In genomic region chr7:111012152-111012551, GRCh38 we compare ENCODE assay signal across 17 cellular contexts.
DNase-seq lines count a peak whose midpoint lies in the region; ATAC-seq and TF ChIP-seq lines count a peak whose summit lies in the region.
"Had no signal": no experiment of that assay in that cellular context is flagged by ENCODE, and none has a peak within 500 bp of the region (broad histone marks: within the 10 kb centered on the region; RNA-seq: fewer than 3 reads in every experiment).

No MANE protein-coding gene starts in this region.

- no peaks in the 10 kb centered on the region for H3K36me3 Mint-ChIP-seq in natural killer cell treated with Interleukin-12 subunit alpha and Interleukin-12 subunit beta and Interleukin-15 and Interleukin-18, amount 100 ng/mL, for 72 hours
- H3K36me3 Mint-ChIP-seq in natural killer cell: no peaks in the 10 kb centered on the region
- H3K36me3 Mint-ChIP-seq in central memory CD8-positive, alpha-beta T cell (ENCODE audit: insufficient read depth): peaks cover 2% of the 10 kb centered on the region
- H3K36me3 Mint-ChIP-seq: naive B cell had no signal

- H3K27me3 ChIP-seq in OCI-LY3 (ENCODE audit: low read depth, low read length) (no peaks in the 10 kb centered on the region), suprapubic skin (no peaks in the 10 kb centered on the region)

- no peaks in the 10 kb centered on the region for H3K9me3 Mint-ChIP-seq in natural killer cell treated with Interleukin-12 subunit alpha and Interleukin-12 subunit beta and Interleukin-15 and Interleukin-18, amount 100 ng/mL, for 72 hours
- peaks cover 0 to 2% of the 10 kb centered on the region in 2 donors for H3K9me3 Mint-ChIP-seq in natural killer cell
- no peaks in the 10 kb centered on the region for H3K9me3 Mint-ChIP-seq in central memory CD8-positive, alpha-beta T cell
- H3K9me3 Mint-ChIP-seq: naive B cell had no signal

- TF ChIP-seq CTCF in natural killer cell (IDR thresholded peaks at IDR 0.05): no peak
- no peak for TF ChIP-seq CTCF in OCI-LY3 (IDR thresholded peaks at IDR 0.05; ENCODE audit: low read depth, low read length)
- no peak for TF ChIP-seq CTCF in suprapubic skin (IDR thresholded peaks at IDR 0.05)

- peak overlapping the region; percentile 74 for H3K4me2 ChIP-seq in OCI-LY3 (ENCODE audit: low read length)

- no peak for TF ChIP-seq POLR2A in suprapubic skin (IDR thresholded peaks at IDR 0.05)

- H3K9me3 ChIP-seq in OCI-LY3 (ENCODE audit: insufficient read depth, low read length): no peaks in the 10 kb centered on the region
- no peaks in the 10 kb centered on the region for H3K9me3 ChIP-seq in suprapubic skin
- H3K9me3 ChIP-seq: prostate gland had no signal

- H3K27me3 Mint-ChIP-seq in natural killer cell treated with Interleukin-12 subunit alpha and Interleukin-12 subunit beta and Interleukin-15 and Interleukin-18, amount 100 ng/mL, for 72 hours: no peaks in the 10 kb centered on the region
- no peaks in the 10 kb centered on the region for H3K27me3 Mint-ChIP-seq in natural killer cell (ENCODE audit: low read depth in 2 of 2)
- H3K27me3 Mint-ChIP-seq in central memory CD8-positive, alpha-beta T cell: no peaks in the 10 kb centered on the region
- H3K27me3 Mint-ChIP-seq: naive B cell had no signal

- no peak overlapping the region for H3K27ac ChIP-seq in OCI-LY3 (ENCODE audit: low read length)
- peak overlapping the region; percentile 75 for H3K27ac ChIP-seq in suprapubic skin
- H3K27ac ChIP-seq: C4-2B, prostate gland, SK-N-MC, WERI-Rb-1 had no signal

- H2AFZ ChIP-seq in OCI-LY3 (ENCODE audit: low read depth, low read length): no peak overlapping the region

- H3K4me1 Mint-ChIP-seq in natural killer cell treated with Interleukin-12 subunit alpha and Interleukin-12 subunit beta and Interleukin-15 and Interleukin-18, amount 100 ng/mL, for 72 hours (ENCODE audit: low read depth in 2 of 2): peaks cover 23 to 45% of the 10 kb centered on the region in 2 donors
- H3K4me1 Mint-ChIP-seq in natural killer cell: peaks cover 6 to 20% of the 10 kb centered on the region in 2 donors
- peaks cover 27% of the 10 kb centered on the region for H3K4me1 Mint-ChIP-seq in central memory CD8-positive, alpha-beta T cell

- H3K36me3 ChIP-seq in OCI-LY3 (replicated peaks; ENCODE audit: low read depth, low read length): no peaks in the 10 kb centered on the region
- H3K36me3 ChIP-seq in suprapubic skin: no peaks in the 10 kb centered on the region
- H3K36me3 ChIP-seq: prostate gland, WERI-Rb-1 had no signal

- H3K79me2 ChIP-seq in OCI-LY3 (ENCODE audit: low read length): no peaks in the 10 kb centered on the region

- H3K9ac ChIP-seq in OCI-LY3 (ENCODE audit: low read length): no peak overlapping the region

- 48% methylated on average over 2 of the region's 2 CpGs for WGBS in suprapubic skin

- ATAC-seq in natural killer cell treated with Interleukin-12 subunit alpha and Interleukin-12 subunit beta and Interleukin-15 and Interleukin-18, amount 100 ng/mL, for 72 hours: no peak
- ATAC-seq in natural killer cell (no peak), HG02885 (IDR thresholded peaks at IDR 0.05; ENCODE audit: poor library complexity, unreplicated experiment) (no peak)
- no peak for ATAC-seq in central memory CD8-positive, alpha-beta T cell (replicated peaks; ENCODE audit: extremely low read depth, poor library complexity, severe bottlenecking)
- ATAC-seq: HepG2 had no signal

- intact Hi-C loops in natural killer cell (cut with micrococcal nuclease): no loop called here

- H3K4me3 Mint-ChIP-seq in natural killer cell treated with Interleukin-12 subunit alpha and Interleukin-12 subunit beta and Interleukin-15 and Interleukin-18, amount 100 ng/mL, for 72 hours: peak overlapping the region; percentile 85
- H3K4me3 Mint-ChIP-seq in natural killer cell: no peak overlapping the region
- peak overlapping the region; percentile 22 for H3K4me3 Mint-ChIP-seq in central memory CD8-positive, alpha-beta T cell

- H4K20me1 ChIP-seq in OCI-LY3 (ENCODE audit: insufficient read depth, low read length): no peaks in the 10 kb centered on the region; the same call in 1 of the 2 replicates

- DNase-seq in natural killer cell treated with Interleukin-12 subunit alpha and Interleukin-12 subunit beta and Interleukin-15 and Interleukin-18, amount 100 ng/mL, for 72 hours (ENCODE audit: low spot score): no peak
- DNase-seq in natural killer cell (no peak), suprapubic skin (ENCODE audit: low spot score in 2 of 2) (no peak), NCI-H524 (lab: John Stamatoyannopoulos, UW) (no peak)
- no peak for DNase-seq in central memory CD8-positive, alpha-beta T cell (ENCODE audit: low spot score in 2 of 2)
- DNase-seq in central memory CD4-positive, alpha-beta T cell: no peak
- DNase-seq: naive B cell, NCI-H1048, NCI-H2171 treated with DMSO at 0.1 percent for 48 hours, WERI-Rb-1 had no signal

- H3K4me3 ChIP-seq in OCI-LY3 (ENCODE audit: low read length): no peak overlapping the region
- H3K4me3 ChIP-seq in suprapubic skin: no peak overlapping the region
- H3K4me3 ChIP-seq: GM12878, prostate gland, SK-N-MC had no signal

- TF ChIP-seq EP300 in suprapubic skin (IDR thresholded peaks at IDR 0.05): no peak

- H3K27ac Mint-ChIP-seq in natural killer cell treated with Interleukin-12 subunit alpha and Interleukin-12 subunit beta and Interleukin-15 and Interleukin-18, amount 100 ng/mL, for 72 hours: peak overlapping the region; percentile 82 to 85
- no peak overlapping the region for H3K27ac Mint-ChIP-seq in natural killer cell
- peak overlapping the region; percentile 37 for H3K27ac Mint-ChIP-seq in central memory CD8-positive, alpha-beta T cell (ENCODE audit: low read depth)

- peaks cover 25% of the 10 kb centered on the region for H3K4me1 ChIP-seq in OCI-LY3 (ENCODE audit: low read length)
- peaks cover 35% of the 10 kb centered on the region for H3K4me1 ChIP-seq in suprapubic skin
- H3K4me1 ChIP-seq: prostate gland had no signal

Comparison
In these comparisons a context has a peak if more than half of its experiments do, and no peak if none do; other contexts are left out.
1. H3K27ac Mint-ChIP-seq: peak in natural killer cell treated with Interleukin-12 subunit alpha and Interleukin-12 subunit beta and Interleukin-15 and Interleukin-18, amount 100 ng/mL, for 72 hours (2 of 2) and central memory CD8-positive, alpha-beta T cell (single experiment); none in natural killer cell (0 of 2).